ENCODE assay signal across 8 cellular contexts in the genomic region with DNA sequence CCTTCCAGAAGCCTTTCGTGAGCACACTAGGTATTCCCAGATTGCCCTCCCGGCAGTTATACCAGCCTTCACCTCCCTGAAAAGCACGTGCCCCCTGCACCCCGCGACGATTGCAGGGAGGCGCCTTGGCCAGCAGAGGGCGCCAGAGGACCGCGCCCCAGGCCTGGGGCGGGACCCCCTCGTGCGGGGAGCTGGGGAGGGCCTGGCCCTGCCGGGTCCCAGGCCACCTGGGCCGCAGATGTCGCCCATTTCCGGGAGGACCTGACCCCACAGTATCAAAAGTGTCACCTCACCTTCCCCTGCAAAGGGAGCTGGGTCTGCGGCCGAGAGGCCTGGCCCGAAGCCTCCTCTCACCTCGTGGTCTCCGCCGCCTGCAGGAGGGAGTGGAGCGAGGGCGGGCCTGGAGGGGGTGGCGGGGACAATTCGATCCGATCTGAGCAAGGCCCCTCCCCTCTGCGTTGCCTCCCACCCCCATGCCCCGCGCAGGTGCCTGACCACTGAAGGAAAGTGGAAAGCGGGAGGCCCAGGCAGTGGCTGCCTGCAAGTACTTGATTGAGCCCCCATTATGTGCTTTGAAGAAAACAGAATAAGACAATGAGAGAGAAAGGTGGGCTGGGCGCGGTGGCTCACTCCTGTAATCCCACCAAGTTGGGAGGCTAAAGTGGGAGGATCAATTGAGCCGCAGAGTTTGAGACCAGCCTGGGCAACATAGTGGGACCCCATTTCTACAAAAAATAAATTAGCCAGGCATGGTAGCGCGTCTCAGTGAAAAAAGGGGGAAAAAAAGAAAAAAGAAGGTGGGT. TPM values are rescaled to one million over a fixed set of nuclear protein-coding genes. Genes with fewer than 3 reads are reported as not detected.
DNase-seq lines count a peak whose midpoint lies in the region; ATAC-seq, FAIRE-seq and TF ChIP-seq lines count a peak whose summit lies in the region.

No MANE protein-coding gene starts in this region.

- WGBS in spleen, 5 donors: 18 to 21% (median 19%) methylated on average over 32 to 37 of the region's 37 CpGs

- H3K4me3 ChIP-seq in DND-41 (ENCODE audit: low read depth in 1 of 2, low read length in 2 of 2) (no peak overlapping the region), astrocyte (ENCODE audit: insufficient read depth, low read depth, low read length) (peak overlapping the region; percentile 35), iPS-18c (ENCODE audit: insufficient read depth, low read depth, low read length) (peak overlapping the region; percentile 41; the same call in 1 of the 2 replicates), spleen (peak overlapping the region in 4 of 8 donors; percentile 4 to 57 (median 19))

- ATAC-seq in DND-41 (ENCODE audit: insufficient read depth, low read depth): peak; percentile 70
- ATAC-seq in T-helper 17 cell: peak; percentile 54
- ATAC-seq in GM21515 (IDR thresholded peaks at IDR 0.05; ENCODE audit: unreplicated experiment): no peak
- ATAC-seq in GM19395 (IDR thresholded peaks at IDR 0.05; ENCODE audit: unreplicated experiment): no peak

- H3K27ac Mint-ChIP-seq in T-helper 17 cell (no peak overlapping the region), astrocyte (ENCODE audit: unreplicated experiment) (no peak overlapping the region)

- peaks cover 7% of the 10 kb centered on the region for H3K27me3 Mint-ChIP-seq in T-helper 17 cell
- H3K27me3 Mint-ChIP-seq in astrocyte (ENCODE audit: low read depth, unreplicated experiment): peaks cover 16% of the 10 kb centered on the region

- H3K27me3 ChIP-seq in DND-41 (ENCODE audit: insufficient read depth, low read length, poor library complexity) (peaks cover 26% of the 10 kb centered on the region), astrocyte (ENCODE audit: insufficient read depth, low read length) (peaks cover 6% of the 10 kb centered on the region), spleen (replicated peaks in 1 of 7) (peaks cover 0 to 17% (median 0%) of the 10 kb centered on the region in 7 donors)

- no peaks in the 10 kb centered on the region for H3K9me3 Mint-ChIP-seq in astrocyte (ENCODE audit: unreplicated experiment)

- H3K27ac ChIP-seq in DND-41 (ENCODE audit: low read length): no peak overlapping the region
- no peak overlapping the region for H3K27ac ChIP-seq in astrocyte (ENCODE audit: low read depth, low read length)
- no peak overlapping the region for H3K27ac ChIP-seq in spleen

- peak overlapping the region; percentile 53; the same call in 1 of the 2 replicates for H2AFZ ChIP-seq in DND-41 (ENCODE audit: low read depth, low read length)
- peak overlapping the region; percentile 85 for H2AFZ ChIP-seq in astrocyte (ENCODE audit: low read depth, low read length)

- H3K4me1 ChIP-seq in DND-41 (ENCODE audit: insufficient read depth, low read length) (peaks cover 26% of the 10 kb centered on the region), astrocyte (ENCODE audit: insufficient read depth, low read length) (peaks cover 23% of the 10 kb centered on the region), spleen (peaks cover 0 to 52% (median 33%) of the 10 kb centered on the region in 6 donors)

- peak; percentile 73 for DNase-seq in DND-41
- DNase-seq in KBM-7: peak; percentile 81
- DNase-seq in T-helper 17 cell: peak; percentile 62 to 63 (median 63)
- DNase-seq in astrocyte (ENCODE audit: low read depth): no peak
- DNase-seq in spleen: peak; percentile 91

- in situ Hi-C loops in KBM-7 (cut with MboI; ENCODE audit: low pct_unique_long_range_greater_than_20kb, low sequenced_read_pairs): no loop called here

- H3K4me3 Mint-ChIP-seq in T-helper 17 cell: peak overlapping the region; percentile 12
- no peak overlapping the region for H3K4me3 Mint-ChIP-seq in astrocyte (ENCODE audit: unreplicated experiment)

- H3K9ac ChIP-seq in DND-41 (ENCODE audit: low read depth, low read length) (no peak overlapping the region), astrocyte (ENCODE audit: low read length) (peak overlapping the region; percentile 38)

- H3K4me1 Mint-ChIP-seq in T-helper 17 cell: peaks cover 17% of the 10 kb centered on the region
- peaks cover 3% of the 10 kb centered on the region for H3K4me1 Mint-ChIP-seq in astrocyte (ENCODE audit: low read depth, unreplicated experiment)

- H3K36me3 ChIP-seq in DND-41 (ENCODE audit: insufficient read depth, low read length) (no peaks in the 10 kb centered on the region), astrocyte (ENCODE audit: insufficient read depth, low read length) (no peaks in the 10 kb centered on the region), spleen (no peaks in the 10 kb centered on the region)

- H4K20me1 ChIP-seq in DND-41 (ENCODE audit: insufficient read depth, low read length) (peaks cover 33% of the 10 kb centered on the region), astrocyte (ENCODE audit: insufficient read depth, low read length) (peaks cover 14% of the 10 kb centered on the region)

- H3K36me3 Mint-ChIP-seq in T-helper 17 cell (ENCODE audit: low read depth) (no peaks in the 10 kb centered on the region), astrocyte (ENCODE audit: low read depth, unreplicated experiment) (no peaks in the 10 kb centered on the region)

- no peaks in the 10 kb centered on the region for H3K79me2 ChIP-seq in DND-41 (ENCODE audit: insufficient read depth, low read length)
- H3K79me2 ChIP-seq in astrocyte (ENCODE audit: insufficient read depth, low read length): peaks cover 14% of the 10 kb centered on the region

- H3K4me2 ChIP-seq in DND-41 (ENCODE audit: insufficient read depth, low read length) (peak overlapping the region; percentile 45; the same call in 1 of the 2 replicates), astrocyte (ENCODE audit: low read length) (peak overlapping the region; percentile 83)

- peak; percentile 100 for TF ChIP-seq CTCF in DND-41 (IDR thresholded peaks at IDR 0.05; ENCODE audit: borderline replicate concordance, extremely low read depth, low read length, poor library complexity, severe bottlenecking)
- peak; percentile 84 for TF ChIP-seq CTCF in astrocyte (IDR thresholded peaks at IDR 0.05; ENCODE audit: insufficient read depth, low read depth, low read length)
- TF ChIP-seq CTCF in spleen (IDR thresholded peaks at IDR 0.05 in 8 of 11, conservative IDR thresholded peaks at IDR 0.05 in 3 of 11): peak; percentile 94 to 100 (median 99)

- H3K9me3 ChIP-seq in DND-41 (ENCODE audit: insufficient read depth, low read length, severe bottlenecking) (no peaks in the 10 kb centered on the region), T-helper 17 cell (ENCODE audit: control insufficient read depth, low read length, poor library complexity, severe bottlenecking) (no peaks in the 10 kb centered on the region), astrocyte (ENCODE audit: insufficient read depth, low read depth, low read length) (no peaks in the 10 kb centered on the region), iPS-18c (ENCODE audit: control insufficient read depth, insufficient read depth, low read length) (peaks cover 4% of the 10 kb centered on the region), spleen (no peaks in the 10 kb centered on the region)

- no peak for TF ChIP-seq POLR2A in spleen (IDR thresholded peaks at IDR 0.05)

- FAIRE-seq in astrocyte (lab: Jason Lieb, UNC): no peak

- intact Hi-C loops in spleen (cut with DNase I; ENCODE audit: low total_unique reads): loop anchor here (10.0 kb wide), 1 partner anchor 196 kb away; no protein-coding TSS in a partner anchor

RNA-seq across cellular contexts. Expression of gene SNAI1, which starts 3.5 kb away (rescaled TPM):
- total RNA-seq in T-helper 17 cell (1 to 10 TPM; 2.2 to 3.3 TPM), astrocyte (9.1 and 9.5 TPM in 2 replicates), spleen (10 to 100 TPM in 2 of 7 donors, 1 to 10 TPM in 5; 2.1 to 10.5 (median 8.3) TPM)
- 1 to 10 TPM; 1.3 to 2.4 (median 1.7) TPM for polyA plus RNA-seq in spleen

RNA-seq across cellular contexts. Expression of gene RNF114, which starts 43.0 kb away (rescaled TPM):
- total RNA-seq in T-helper 17 cell (100 to 1,000 TPM; 104 to 111 TPM), astrocyte (59.4 and 62.7 TPM in 2 replicates), spleen (100 to 1,000 TPM in 6 of 7 donors, 10 to 100 TPM in 1; 96.5 to 246 (median 113) TPM)
- polyA plus RNA-seq in spleen: 10 to 100 TPM; 35.5 to 62.0 (median 37.6) TPM

Comparison
In these comparisons a context has a peak if more than half of its experiments do, and no peak if none do; other contexts are left out.
1. ATAC-seq: peak in DND-41 (single experiment) and T-helper 17 cell (single experiment); none in GM21515 (single experiment) and GM19395 (single experiment).
2. H3K4me3 ChIP-seq: peak in astrocyte (single experiment) and iPS-18c (single experiment); none in DND-41 (0 of 2).
3. Peak in every context shown above with its lines, with median percentiles within 50 percentile points of each other: CTCF ChIP-seq.